In the genomic region with DNA sequence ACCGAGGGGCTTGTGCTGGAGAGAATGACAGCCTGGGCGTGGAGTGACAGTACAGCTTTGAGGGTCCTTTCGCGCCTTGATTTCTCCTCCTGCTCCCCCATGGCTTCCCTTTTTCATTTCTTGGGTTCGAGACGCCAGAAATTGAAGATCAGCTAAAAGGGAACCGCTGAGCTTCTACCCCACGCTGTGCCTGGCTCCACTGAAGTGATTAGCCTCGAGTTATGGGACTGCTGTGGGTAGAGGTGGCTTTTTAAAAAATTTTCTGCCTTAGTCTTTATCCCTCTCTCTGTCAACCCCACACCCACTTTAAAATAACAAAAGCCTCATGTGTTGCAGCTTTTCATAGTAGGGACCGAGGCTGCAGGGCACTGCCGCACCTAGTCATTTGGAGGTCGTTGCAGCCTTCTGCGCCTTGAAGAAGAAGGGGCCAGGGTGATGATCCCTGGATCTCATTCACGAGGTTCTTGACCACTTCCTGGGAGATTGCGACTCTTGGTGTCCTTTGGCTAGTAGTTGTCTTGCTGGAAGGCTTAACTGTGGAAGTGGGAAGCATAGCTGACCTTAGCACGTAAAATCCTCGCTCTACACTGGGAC, we compare ENCODE assay signal across 8 cellular contexts. TPM values are rescaled to one million over a fixed set of nuclear protein-coding genes. Genes with fewer than 3 reads are reported as not detected.
DNase-seq lines count a peak whose midpoint lies in the region; ATAC-seq and TF ChIP-seq lines count a peak whose summit lies in the region.

No MANE protein-coding gene starts in this region.

- H3K4me3 Mint-ChIP-seq in CD14-positive monocyte (peak overlapping the region; percentile 99), GM23338 (peak overlapping the region; percentile 92), endothelial cell (ENCODE audit: unreplicated experiment) (peak overlapping the region; percentile 98)

- H3K9ac ChIP-seq in SK-N-SH: peak overlapping the region; percentile 95

- H3K4me3 ChIP-seq in GM23338 (peak overlapping the region; percentile 68), SK-N-SH (ENCODE audit: low read depth in 2 of 2, low read length in 1 of 2) (peak overlapping the region; percentile 82 to 97)

- peaks cover 36% of the 10 kb centered on the region for H3K4me1 Mint-ChIP-seq in CD14-positive monocyte
- H3K4me1 Mint-ChIP-seq in GM23338: peaks cover 10% of the 10 kb centered on the region; the same call in 2 of the 3 replicates
- peaks cover 21% of the 10 kb centered on the region for H3K4me1 Mint-ChIP-seq in endothelial cell (ENCODE audit: unreplicated experiment)

- H3K9me3 Mint-ChIP-seq in CD14-positive monocyte: no peaks in the 10 kb centered on the region
- H3K9me3 Mint-ChIP-seq in GM23338: no peaks in the 10 kb centered on the region
- no peaks in the 10 kb centered on the region for H3K9me3 Mint-ChIP-seq in endothelial cell (ENCODE audit: unreplicated experiment)

- H3K27me3 Mint-ChIP-seq in CD14-positive monocyte (ENCODE audit: low read depth in 3 of 3) (no peaks in the 10 kb centered on the region), GM23338 (ENCODE audit: insufficient read depth, low read depth, poor library complexity) (peaks cover 4% of the 10 kb centered on the region), endothelial cell (ENCODE audit: unreplicated experiment) (peaks cover 3% of the 10 kb centered on the region)

- H3K4me2 ChIP-seq in GM23338 (peak overlapping the region; percentile 85), SK-N-SH (peak overlapping the region; percentile 86)

- ATAC-seq in GM23338 (peak; percentile 40), HG03175 (IDR thresholded peaks at IDR 0.05; ENCODE audit: unreplicated experiment) (no peak), GM18861 (IDR thresholded peaks at IDR 0.05; ENCODE audit: unreplicated experiment) (no peak)

- H3K9me2 ChIP-seq in GM23338 (ENCODE audit: insufficient read depth) (no peaks in the 10 kb centered on the region), SK-N-SH (no peaks in the 10 kb centered on the region)

- DNase-seq in CD14-positive monocyte (ENCODE audit: low spot score) (no peak), GM23338 (ENCODE audit: low spot score) (peak; percentile 39), SK-N-SH (peak; percentile 12), endothelial cell (ENCODE audit: low spot score) (no peak), myocyte (ENCODE audit: low read depth) (peak; percentile 19), NK-92 (lab: John Stamatoyannopoulos, UW; ENCODE audit: unreplicated experiment) (no peak)

- CTCF ChIA-PET in SK-N-SH (lab: Yijun Ruan, JAX): interaction anchor here (1.0 to 2.5 kb wide), 3 partner anchors 18 to 104 kb away, joined by 3 to 13 read pairs (median 3); no protein-coding TSS in a partner anchor

- H3F3A ChIP-seq in GM23338 (replicated peaks; ENCODE audit: low read depth) (no peaks in the 10 kb centered on the region), SK-N-SH (replicated peaks; ENCODE audit: insufficient read depth) (peaks cover 11% of the 10 kb centered on the region)

- H3K27ac ChIP-seq in GM23338 (ENCODE audit: low read depth) (peak overlapping the region; percentile 53; the same call in 1 of the 2 replicates), SK-N-SH (ENCODE audit: low read depth in 2 of 2, low read length in 1 of 2) (peak overlapping the region; percentile 96 to 99; a peak in 3 of 4 replicates)

- TF ChIP-seq CTCF in CD14-positive monocyte (IDR thresholded peaks at IDR 0.05) (no peak), GM23338 (conservative IDR thresholded peaks at IDR 0.05; ENCODE audit: low read depth in 2 of 2) (no peak), SK-N-SH (IDR thresholded peaks at IDR 0.05) (no peak), endothelial cell (IDR thresholded peaks at IDR 0.05; ENCODE audit: unreplicated experiment) (no peak)

- 0 out of 2 replicates have a peak, but pooled peaks cover 4% of the 10 kb centered on the region for H3K4me1 ChIP-seq in GM23338 (ENCODE audit: insufficient read depth)
- peaks cover 0 to 12% of the 10 kb centered on the region in 2 experiments; a peak in 2 of 4 replicates for H3K4me1 ChIP-seq in SK-N-SH (ENCODE audit: control insufficient read depth in 1 of 2, insufficient read depth in 2 of 2, low read depth in 1 of 2, low read length in 1 of 2)

- H3K27me3 ChIP-seq in GM23338 (ENCODE audit: insufficient read depth): no peaks in the 10 kb centered on the region
- no peaks in the 10 kb centered on the region for H3K27me3 ChIP-seq in SK-N-SH (ENCODE audit: insufficient read depth)

- H3K36me3 ChIP-seq in GM23338 (ENCODE audit: insufficient read depth): no peaks in the 10 kb centered on the region
- H3K36me3 ChIP-seq in SK-N-SH (replicated peaks in 1 of 2; ENCODE audit: control insufficient read depth in 1 of 2, insufficient read depth in 2 of 2, low read length in 1 of 2): peaks cover 6 to 14% of the 10 kb centered on the region in 2 experiments

- H3K36me3 Mint-ChIP-seq in CD14-positive monocyte (peaks cover 5 to 6% of the 10 kb centered on the region in 2 donors), GM23338 (ENCODE audit: low read depth) (no peaks in the 10 kb centered on the region), endothelial cell (ENCODE audit: low read depth, unreplicated experiment) (no peaks in the 10 kb centered on the region)

- no peak for TF ChIP-seq RAD21 in SK-N-SH (IDR thresholded peaks at IDR 0.05; ENCODE audit: low read length)

- POLR2A ChIA-PET in SK-N-SH (lab: Yijun Ruan, JAX): interaction anchor here (1.0 kb wide), 1 partner anchor 104 kb away, joined by 3 read pairs; no protein-coding TSS in a partner anchor

- H4K20me1 ChIP-seq in GM23338 (replicated peaks; ENCODE audit: insufficient read depth) (no peaks in the 10 kb centered on the region), SK-N-SH (ENCODE audit: insufficient read depth) (no peaks in the 10 kb centered on the region)

- peaks cover 63% of the 10 kb centered on the region for H3K79me2 ChIP-seq in GM23338 (replicated peaks; ENCODE audit: insufficient read depth)
- H3K79me2 ChIP-seq in SK-N-SH (ENCODE audit: insufficient read depth): peaks cover 83% of the 10 kb centered on the region

- intact Hi-C loops in CD14-positive monocyte (cut with micrococcal nuclease): no loop called here

- no peaks in the 10 kb centered on the region for H3K9me3 ChIP-seq in SK-N-SH

- H2AFZ ChIP-seq in GM23338 (peak overlapping the region; percentile 68), SK-N-SH (ENCODE audit: low read depth) (peak overlapping the region; percentile 88)

- H3K27ac Mint-ChIP-seq in CD14-positive monocyte (peak overlapping the region; percentile 98 to 100 (median 100)), GM23338 (peak overlapping the region; percentile 95), endothelial cell (ENCODE audit: unreplicated experiment) (peak overlapping the region; percentile 100)

- TF ChIP-seq EP300 in SK-N-SH (IDR thresholded peaks at IDR 0.05; ENCODE audit: borderline replicate concordance in 1 of 2, low read depth in 1 of 2, low read length in 1 of 2): no peak

- WGBS in SK-N-SH (ENCODE audit: low lambda C conversion rate): 2% methylated on average over 13 of the region's 17 CpGs

TF ChIP-seq in GM23338, 12 proteins besides CTCF, POLR2A, EP300 and RAD21 (continues in another document):
- TF ChIP-seq ZNF331 (CRISPR knock-in tag; IDR thresholded peaks at IDR 0.05; ENCODE audit: low read depth) (no peak), JUNB (IDR thresholded peaks at IDR 0.05; ENCODE audit: unreplicated experiment) (no peak), POLR2AphosphoS5 (IDR thresholded peaks at IDR 0.05; ENCODE audit: low read depth) (no peak), EZH2 (IDR thresholded peaks at IDR 0.05; ENCODE audit: low read depth, unreplicated experiment) (no peak)
- TF ChIP-seq, protein P1, sequence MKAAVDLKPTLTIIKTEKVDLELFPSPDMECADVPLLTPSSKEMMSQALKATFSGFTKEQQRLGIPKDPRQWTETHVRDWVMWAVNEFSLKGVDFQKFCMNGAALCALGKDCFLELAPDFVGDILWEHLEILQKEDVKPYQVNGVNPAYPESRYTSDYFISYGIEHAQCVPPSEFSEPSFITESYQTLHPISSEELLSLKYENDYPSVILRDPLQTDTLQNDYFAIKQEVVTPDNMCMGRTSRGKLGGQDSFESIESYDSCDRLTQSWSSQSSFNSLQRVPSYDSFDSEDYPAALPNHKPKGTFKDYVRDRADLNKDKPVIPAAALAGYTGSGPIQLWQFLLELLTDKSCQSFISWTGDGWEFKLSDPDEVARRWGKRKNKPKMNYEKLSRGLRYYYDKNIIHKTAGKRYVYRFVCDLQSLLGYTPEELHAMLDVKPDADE (IDR thresholded peaks at IDR 0.05): no peak

TF ChIP-seq in SK-N-SH, 30 proteins besides CTCF, POLR2A, EP300 and RAD21:
- no peak for TF ChIP-seq GATA2 (CRISPR knock-in tag; IDR thresholded peaks at IDR 0.05)

RNA-seq across cellular contexts. Expression of gene PPIP5K2, which starts 0.6 kb away (rescaled TPM):
- polyA plus RNA-seq in CD14-positive monocyte (10 to 100 TPM; 41.1 to 66.0 TPM), GM23338 (2016; fragmentation: Nextera tagmentation; extraction: Ambion mirVana) (45.4 and 48.0 TPM in 2 replicates), SK-N-SH (2012; rRNA removed) (18.2 and 24.4 TPM in 2 replicates)
- 41.7 and 66.9 TPM in 2 replicates for total RNA-seq in GM23338 (2014; rRNA removed; shearing (Covaris generic))
- polyA plus RNA-seq in SK-N-SH (2012; cell fraction: cytosol; rRNA removed): 22.7 and 24.8 TPM in 2 replicates
- 25.8 and 54.9 TPM in 2 replicates for polyA plus RNA-seq in SK-N-SH (2012; cell fraction: nucleus; rRNA removed)
- total RNA-seq in endothelial cell (ENCODE audit: unreplicated experiment) (66.3 TPM), myocyte (29.3 and 31.8 TPM in 2 replicates)
- polyA plus RNA-seq in myocyte (2012): 12.8 TPM

RNA-seq across cellular contexts. Expression of gene GIN1, which starts 0.8 kb away (rescaled TPM):
- polyA plus RNA-seq in CD14-positive monocyte (1 to 10 TPM; 3.7 to 4.7 TPM), GM23338 (2016; fragmentation: Nextera tagmentation; extraction: Ambion mirVana) (9.6 and 11.3 TPM in 2 replicates), SK-N-SH (2012; rRNA removed) (1.3 and 1.6 TPM in 2 replicates)
- 3.8 and 5.8 TPM in 2 replicates for total RNA-seq in GM23338 (2014; rRNA removed; shearing (Covaris generic))
- polyA plus RNA-seq in SK-N-SH (2012; cell fraction: cytosol; rRNA removed): 1.8 and 2.3 TPM in 2 replicates
- 2.0 and 2.5 TPM in 2 replicates for polyA plus RNA-seq in SK-N-SH (2012; cell fraction: nucleus; rRNA removed)
- total RNA-seq in endothelial cell (ENCODE audit: unreplicated experiment) (3.7 TPM), myocyte (7.9 and 13.7 TPM in 2 replicates)
- 2.7 TPM for polyA plus RNA-seq in myocyte (2012)

Comparison
In these comparisons a context has a peak if more than half of its experiments do, and no peak if none do; other contexts are left out.
1. DNase-seq: peak in GM23338 (single experiment), SK-N-SH (single experiment) and myocyte (single experiment); none in CD14-positive monocyte (single experiment), endothelial cell (single experiment) and NK-92 (single experiment).
2. Peak in every context shown above with its lines, with median percentiles within 50 percentile points of each other: H3K27ac Mint-ChIP-seq and H3K4me3 Mint-ChIP-seq.